In the genomic region with DNA sequence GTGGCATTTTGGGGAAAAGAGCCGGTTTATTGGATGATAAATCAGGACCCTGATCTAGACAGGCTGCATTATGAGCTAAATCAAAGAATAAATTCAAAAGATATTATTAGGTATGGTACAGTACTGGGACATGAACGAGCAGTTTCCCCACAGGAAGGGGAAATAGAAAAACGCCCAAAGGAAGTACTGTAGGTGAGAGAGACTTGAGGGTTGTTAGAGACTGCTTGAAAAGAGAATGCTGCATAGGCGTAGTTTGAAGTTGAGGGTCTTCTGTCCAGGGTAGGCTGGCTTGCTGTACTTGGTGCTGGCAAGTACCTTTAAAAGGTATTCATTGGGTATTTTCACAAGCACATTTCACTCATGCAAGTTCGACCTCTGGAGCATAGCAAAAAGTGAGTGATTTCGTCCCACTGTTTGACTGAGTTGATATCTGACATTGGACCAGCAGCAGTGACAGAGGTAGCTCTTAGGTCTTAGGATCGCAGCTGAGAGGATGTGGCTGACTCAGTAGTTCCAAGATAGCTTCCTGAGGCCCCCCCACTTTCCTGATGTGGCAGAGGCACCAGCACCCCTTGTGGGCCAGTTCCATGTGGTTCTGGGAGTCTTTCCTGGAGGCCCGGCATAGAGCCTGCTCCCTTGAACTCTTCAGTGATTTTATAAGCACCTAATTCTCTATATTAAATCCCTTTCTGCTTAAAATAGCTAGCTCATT, we compare ENCODE assay signal across 10 cellular contexts.
DNase-seq lines count a peak whose midpoint lies in the region; ATAC-seq and TF ChIP-seq lines count a peak whose summit lies in the region.
"Had no signal": no experiment of that assay in that cellular context is flagged by ENCODE, and none has a peak within 500 bp of the region (broad histone marks: within the 10 kb centered on the region; RNA-seq: fewer than 3 reads in every experiment).

No MANE protein-coding gene starts in this region.

- H3F3A ChIP-seq in OCI-LY1 (ENCODE audit: insufficient read depth, low read length) (no peaks in the 10 kb centered on the region), MM.1S (ENCODE audit: insufficient read depth, low read length) (no peaks in the 10 kb centered on the region)

- peaks cover 1 to 6% of the 10 kb centered on the region in 2 donors for H3K9me3 Mint-ChIP-seq in activated T-cell treated with anti-CD3 and anti-CD28 coated beads, Interleukin-2, amount 50 U/mL, for 72 hours
- no peaks in the 10 kb centered on the region for H3K9me3 Mint-ChIP-seq in stimulated activated naive B cell treated with anti-CD40 and anti-IgM and Interleukin-4, amounts not matched to agents 10 μg/mL and 1 μg/mL and 100 μg/mL, for 72 hours

- H3K27me3 Mint-ChIP-seq in activated T-cell treated with anti-CD3 and anti-CD28 coated beads, Interleukin-2, amount 50 U/mL, for 72 hours (ENCODE audit: low read depth) = no peaks in the 10 kb centered on the region
- H3K27me3 Mint-ChIP-seq in stimulated activated naive B cell treated with anti-CD40 and anti-IgM and Interleukin-4, amounts not matched to agents 10 μg/mL and 1 μg/mL and 100 μg/mL, for 72 hours = no peaks in the 10 kb centered on the region

- TF ChIP-seq POLR2A in testis (IDR thresholded peaks at IDR 0.05) = no peak

- H3K4me2 ChIP-seq in OCI-LY1 (ENCODE audit: low read length) (peak overlapping the region; percentile 48; the same call in 1 of the 2 replicates), MM.1S (ENCODE audit: low read depth, low read length) (no peak overlapping the region)

- WGBS in testis, 2 donors = 73 to 74% methylated on average over 8 of the region's 8 CpGs

- H4K20me1 ChIP-seq in OCI-LY1 (ENCODE audit: insufficient read depth, low read length) (no peaks in the 10 kb centered on the region; the same call in 1 of the 2 replicates), MM.1S (ENCODE audit: insufficient read depth, low read length) (no peaks in the 10 kb centered on the region)

- H3K36me3 ChIP-seq in OCI-LY1 (ENCODE audit: insufficient read depth, low read length) (peaks cover 82% of the 10 kb centered on the region), left ventricle myocardium inferior (no peaks in the 10 kb centered on the region), testis (ENCODE audit: low read depth, missing control alignments) (no peaks in the 10 kb centered on the region), MM.1S (replicated peaks; ENCODE audit: insufficient read depth, low read length) (no peaks in the 10 kb centered on the region)
- H3K36me3 ChIP-seq: brain microvascular endothelial cell had no signal

- H3K79me2 ChIP-seq in OCI-LY1 (ENCODE audit: insufficient read depth, low read length) (peaks cover 96% of the 10 kb centered on the region), MM.1S (ENCODE audit: low read length) (no peaks in the 10 kb centered on the region)

- H3K4me1 ChIP-seq in OCI-LY1 (ENCODE audit: insufficient read depth, low read length, severe bottlenecking) (peaks cover 85% of the 10 kb centered on the region), left ventricle myocardium inferior (peaks cover 55% of the 10 kb centered on the region), testis (peaks cover 13% of the 10 kb centered on the region), MM.1S (ENCODE audit: low read length) (peaks cover 9% of the 10 kb centered on the region)

- H2AFZ ChIP-seq in OCI-LY1 (ENCODE audit: low read length) (no peak overlapping the region), MM.1S (ENCODE audit: low read length) (no peak overlapping the region)

- intact Hi-C loops in left ventricle myocardium inferior (cut with micrococcal nuclease) = no loop called here
- intact Hi-C loops in testis (cut with DNase I; ENCODE audit: low total_unique reads) = no loop called here

- H3K9me2 ChIP-seq in OCI-LY1 (ENCODE audit: low read depth, low read length) (no peaks in the 10 kb centered on the region), MM.1S (replicated peaks; ENCODE audit: insufficient read depth, low read length) (no peaks in the 10 kb centered on the region)

- H3K4me3 ChIP-seq in OCI-LY1 (ENCODE audit: low read depth, low read length, poor library complexity, severe bottlenecking) (no peak overlapping the region), left ventricle myocardium inferior (no peak overlapping the region), testis (no peak overlapping the region), MM.1S (ENCODE audit: low read length) (no peak overlapping the region)

- peaks cover 7 to 27% of the 10 kb centered on the region in 2 donors for H3K36me3 Mint-ChIP-seq in activated T-cell treated with anti-CD3 and anti-CD28 coated beads, Interleukin-2, amount 50 U/mL, for 72 hours (ENCODE audit: insufficient read depth in 2 of 2)
- H3K36me3 Mint-ChIP-seq in stimulated activated naive B cell treated with anti-CD40 and anti-IgM and Interleukin-4, amounts not matched to agents 10 μg/mL and 1 μg/mL and 100 μg/mL, for 72 hours = peaks cover 28 to 37% of the 10 kb centered on the region in 2 donors

- peaks cover 99% of the 10 kb centered on the region for H3K4me1 Mint-ChIP-seq in activated T-cell treated with anti-CD3 and anti-CD28 coated beads, Interleukin-2, amount 50 U/mL, for 72 hours (ENCODE audit: low read depth)
- peaks cover 70 to 95% of the 10 kb centered on the region in 2 donors for H3K4me1 Mint-ChIP-seq in stimulated activated naive B cell treated with anti-CD40 and anti-IgM and Interleukin-4, amounts not matched to agents 10 μg/mL and 1 μg/mL and 100 μg/mL, for 72 hours

- ATAC-seq in activated T-cell treated with anti-CD3 and anti-CD28 coated beads, Interleukin-2, amount 50 U/mL, for 72 hours (replicated peaks in 1 of 2) = peak; percentile 36 to 65
- ATAC-seq in stimulated activated naive B cell treated with anti-CD40 and anti-IgM and Interleukin-4, amounts not matched to agents 10 μg/mL and 1 μg/mL and 100 μg/mL, for 72 hours (replicated peaks) = peak; percentile 32 to 41
- ATAC-seq in HG02610 (IDR thresholded peaks at IDR 0.05; ENCODE audit: unreplicated experiment) = no peak

- no peaks in the 10 kb centered on the region for H3K27me3 ChIP-seq in OCI-LY1 (ENCODE audit: insufficient read depth, low read length)
- no peaks in the 10 kb centered on the region for H3K27me3 ChIP-seq in left ventricle myocardium inferior (ENCODE audit: low read depth)
- no peaks in the 10 kb centered on the region for H3K27me3 ChIP-seq in testis
- H3K27me3 ChIP-seq in MM.1S (replicated peaks; ENCODE audit: insufficient read depth, low read length) = no peaks in the 10 kb centered on the region
- H3K27me3 ChIP-seq: brain microvascular endothelial cell had no signal

- H3K9ac ChIP-seq in OCI-LY1 (ENCODE audit: low read length) (peak overlapping the region; percentile 2; the same call in 1 of the 2 replicates), MM.1S (ENCODE audit: low read length) (no peak overlapping the region)

- H3K27ac Mint-ChIP-seq in activated T-cell treated with anti-CD3 and anti-CD28 coated beads, Interleukin-2, amount 50 U/mL, for 72 hours = peak overlapping the region; percentile 100
- peak overlapping the region; percentile 75 for H3K27ac Mint-ChIP-seq in stimulated activated naive B cell treated with anti-CD40 and anti-IgM and Interleukin-4, amounts not matched to agents 10 μg/mL and 1 μg/mL and 100 μg/mL, for 72 hours

- TF ChIP-seq CTCF in OCI-LY1 (IDR thresholded peaks at IDR 0.05; ENCODE audit: low read length) (no peak), left ventricle myocardium inferior (IDR thresholded peaks at IDR 0.05; ENCODE audit: borderline replicate concordance) (no peak), testis (IDR thresholded peaks at IDR 0.05) (no peak), MM.1S (IDR thresholded peaks at IDR 0.05; ENCODE audit: low read length) (no peak)

- peak; percentile 34 to 36 for DNase-seq in activated T-cell treated with anti-CD3 and anti-CD28 coated beads, Interleukin-2, amount 50 U/mL, for 72 hours
- DNase-seq in left ventricle myocardium inferior = no peak
- no peak for DNase-seq in stimulated activated naive B cell treated with anti-CD40 and anti-IgM and Interleukin-4, amounts not matched to agents 10 μg/mL and 1 μg/mL and 100 μg/mL, for 72 hours
- no peak for DNase-seq in testis
- DNase-seq in MM.1S = no peak
- DNase-seq in NCI-H226 = no peak
- DNase-seq: brain microvascular endothelial cell, NCI-H2107 had no signal

- peak overlapping the region; percentile 72 for H3K27ac ChIP-seq in OCI-LY1 (ENCODE audit: low read depth, low read length, poor library complexity, severe bottlenecking)
- peak overlapping the region; percentile 72 for H3K27ac ChIP-seq in left ventricle myocardium inferior (replicated peaks)
- peak overlapping the region in 1 of 2 donors; percentile 12 for H3K27ac ChIP-seq in testis
- H3K27ac ChIP-seq in MM.1S (ENCODE audit: low read length) = no peak overlapping the region
- H3K27ac ChIP-seq: brain microvascular endothelial cell had no signal

- peak overlapping the region; percentile 82 to 97 for H3K4me3 Mint-ChIP-seq in activated T-cell treated with anti-CD3 and anti-CD28 coated beads, Interleukin-2, amount 50 U/mL, for 72 hours
- H3K4me3 Mint-ChIP-seq in stimulated activated naive B cell treated with anti-CD40 and anti-IgM and Interleukin-4, amounts not matched to agents 10 μg/mL and 1 μg/mL and 100 μg/mL, for 72 hours = peak overlapping the region; percentile 72 to 75

- H3K9me3 ChIP-seq in OCI-LY1 (ENCODE audit: low read length) = no peaks in the 10 kb centered on the region
- no peaks in the 10 kb centered on the region for H3K9me3 ChIP-seq in left ventricle myocardium inferior (replicated peaks)
- no peaks in the 10 kb centered on the region for H3K9me3 ChIP-seq in testis
- no peaks in the 10 kb centered on the region for H3K9me3 ChIP-seq in MM.1S (replicated peaks; ENCODE audit: insufficient read depth, low read length)

Comparison
In these comparisons a context has a peak if more than half of its experiments do, and no peak if none do; other contexts are left out.
1. DNase-seq: peak in activated T-cell treated with anti-CD3 and anti-CD28 coated beads, Interleukin-2, amount 50 U/mL, for 72 hours (2 of 2); none in left ventricle myocardium inferior (single experiment), stimulated activated naive B cell treated with anti-CD40 and anti-IgM and Interleukin-4, amounts not matched to agents 10 μg/mL and 1 μg/mL and 100 μg/mL, for 72 hours (single experiment), testis (single experiment), MM.1S (single experiment) and NCI-H226 (single experiment).